In genomic region chr1:7679159-7679872, GRCh38 we compare ENCODE assay signal across 9 cellular contexts.
DNase-seq lines count a peak whose midpoint lies in the region; FAIRE-seq and TF ChIP-seq lines count a peak whose summit lies in the region.
"Had no signal": no experiment of that assay in that cellular context is flagged by ENCODE, and none has a peak within 500 bp of the region (broad histone marks: within the 10 kb centered on the region; RNA-seq: fewer than 3 reads in every experiment).

No MANE protein-coding gene starts in this region.

- H3K9me3 ChIP-seq in HUES6 (ENCODE audit: control insufficient read depth, insufficient read depth, low read depth, low read length), result no peaks in the 10 kb centered on the region
- H3K9me3 ChIP-seq in H1 (ENCODE audit: insufficient read depth in 2 of 2, low read depth in 1 of 2, low read length in 1 of 2), result no peaks in the 10 kb centered on the region
- no peaks in the 10 kb centered on the region for H3K9me3 ChIP-seq in osteoblast (ENCODE audit: low read depth, low read length)

- no peak for FAIRE-seq in H1 (lab: Jason Lieb, UNC)

- TF ChIP-seq CTCF in H1 (IDR thresholded peaks at IDR 0.05; ENCODE audit: control extremely low read depth in 1 of 3, insufficient read depth in 1 of 3, low read depth in 1 of 3, low read length in 3 of 3), result no peak
- TF ChIP-seq CTCF in osteoblast (IDR thresholded peaks at IDR 0.05; ENCODE audit: extremely low read depth, low read depth, low read length), result no peak

- TF ChIP-seq EP300 in H1 (IDR thresholded peaks at IDR 0.05; ENCODE audit: borderline replicate concordance in 1 of 2, low read depth in 2 of 2, low read length in 2 of 2), result no peak

- no peak overlapping the region for H4K5ac ChIP-seq in H1 (ENCODE audit: insufficient read length, low read depth, low read length)

- H2BK5ac ChIP-seq in H1 (ENCODE audit: low read depth, low read length), result no peak overlapping the region

- no peak overlapping the region for H2BK120ac ChIP-seq in H1 (replicated peaks; ENCODE audit: low read depth, low read length)

- H2BK15ac ChIP-seq in H1 (ENCODE audit: low read length), result no peak overlapping the region

- 86% methylated on average over 13 of the region's 17 CpGs; no CpG with 5 or more reads in 1 of the 2 experiments for WGBS in H1 (ENCODE audit: extremely low coverage in 1 of 2, insufficient coverage in 1 of 2, insufficient read length in 1 of 2, insufficient replicate concordance in 2 of 2, low coverage in 1 of 2, low lambda C conversion rate in 2 of 2, missing lambda C conversion rate in 1 of 2), 2 experiments

- TF ChIP-seq RAD21 in H1 (IDR thresholded peaks at IDR 0.05 in 1 of 2, conservative IDR thresholded peaks at IDR 0.05 in 1 of 2; ENCODE audit: low read depth in 2 of 2, low read length in 2 of 2), result no peak

- CTCF ChIA-PET in H1 (lab: Charles Lee; ENCODE audit: partially characterized antibody), result interaction anchor here (0.9 to 23.6 kb wide), 10 partner anchors 11 to 671 kb away, joined by 3 to 554 read pairs (median 4); no protein-coding TSS in a partner anchor

- H3K23ac ChIP-seq in H1 (ENCODE audit: insufficient read length), result no peak overlapping the region

- H3K27me3 ChIP-seq in ACC112 (ENCODE audit: insufficient read depth, low read length) (peaks cover 33% of the 10 kb centered on the region), HUES6 (ENCODE audit: control insufficient read depth, insufficient read depth, low read length) (peaks cover 45% of the 10 kb centered on the region), H1 (replicated peaks in 1 of 4; ENCODE audit: control insufficient read depth in 3 of 4, extremely low read depth in 1 of 4, insufficient read depth in 3 of 4, low read length in 3 of 4) (peaks cover 0 to 20% (median 14%) of the 10 kb centered on the region in 4 experiments; a peak in 6 of 7 replicates), osteoblast (ENCODE audit: insufficient read depth, low read length) (peaks cover 28% of the 10 kb centered on the region)

- DNase-seq in H1 (ENCODE audit: low read depth in 1 of 2, low spot score in 2 of 2) (no peak), osteoblast (ENCODE audit: insufficient read length, low spot score, missing footprints) (peak; percentile 74), NOMO-1 treated with DMSO at 0.1 percent for 48 hours (lab: John Stamatoyannopoulos, UW; ENCODE audit: unreplicated experiment) (no peak), NCI-H526 (lab: John Stamatoyannopoulos, UW) (no peak), hippocampal formation (lab: John Stamatoyannopoulos, UW) (no peak), dedifferentiated amniotic fluid mesenchymal stem cell (ENCODE audit: extremely low spot score) (no peak)
- DNase-seq: NCI-H2029 treated with DMSO at 0.1 percent for 48 hours had no signal

- H3K18ac ChIP-seq in H1 (ENCODE audit: extremely low read depth, low read length), result no peak overlapping the region

- no peak overlapping the region for H2AK5ac ChIP-seq in H1 (ENCODE audit: low read depth, low read length)

- H3K4me3 ChIP-seq in ACC112 (ENCODE audit: low read depth, low read length) (peak overlapping the region; percentile 91), HUES6 (ENCODE audit: low read depth, low read length) (peak overlapping the region; percentile 69), H1 (ENCODE audit: extremely low read depth in 1 of 4, insufficient read depth in 2 of 4, low read depth in 3 of 4, low read length in 4 of 4) (peak overlapping the region; percentile 47 to 74 (median 54); a peak in 6 of 8 replicates), osteoblast (ENCODE audit: insufficient read depth, low read length) (no peak overlapping the region)

- no peak overlapping the region for H3K9ac ChIP-seq in HUES6 (ENCODE audit: low read length)
- H3K9ac ChIP-seq in H1 (replicated peaks in 1 of 4; ENCODE audit: extremely low read depth in 1 of 4, low read depth in 3 of 4, low read length in 3 of 4), result no peak overlapping the region

- H4K91ac ChIP-seq in H1 (replicated peaks; ENCODE audit: insufficient read length, low read length), result no peak overlapping the region

- no peak overlapping the region for H3K56ac ChIP-seq in H1 (replicated peaks; ENCODE audit: insufficient read length, low read depth, low read length)

- no peak overlapping the region for H2BK12ac ChIP-seq in H1 (ENCODE audit: low read depth, low read length)

- H3K79me1 ChIP-seq in H1 (ENCODE audit: low read depth, low read length), result no peaks in the 10 kb centered on the region

- POLR2A ChIA-PET in H1 (lab: Charles Lee; ENCODE audit: partially characterized antibody), result interaction anchor here (0.7 to 3.1 kb wide), 4 partner anchors 9 to 92 kb away, joined by 3 to 23 read pairs (median 14); no protein-coding TSS in a partner anchor

- no peak overlapping the region for H3K14ac ChIP-seq in H1 (ENCODE audit: insufficient read length)

- no peak overlapping the region for H3K4ac ChIP-seq in H1 (replicated peaks; ENCODE audit: insufficient read length, low read depth, low read length)

- H3K27ac ChIP-seq in ACC112 (ENCODE audit: low read depth, low read length) (no peak overlapping the region), HUES6 (ENCODE audit: low read depth, low read length) (no peak overlapping the region), H1 (ENCODE audit: low read depth, low read length) (no peak overlapping the region), osteoblast (ENCODE audit: low read depth, low read length) (no peak overlapping the region)

- H3K36me3 ChIP-seq in ACC112 (ENCODE audit: insufficient read depth, low read length), result no peaks in the 10 kb centered on the region
- H3K36me3 ChIP-seq in HUES6 (ENCODE audit: control insufficient read depth, insufficient read depth, low read length), result no peaks in the 10 kb centered on the region
- no peaks in the 10 kb centered on the region for H3K36me3 ChIP-seq in H1 (ENCODE audit: control insufficient read depth in 2 of 4, insufficient read depth in 4 of 4, low read length in 3 of 4)
- H3K36me3 ChIP-seq in osteoblast (ENCODE audit: insufficient read depth, low read length), result no peaks in the 10 kb centered on the region

- no peaks in the 10 kb centered on the region for H3K79me2 ChIP-seq in ACC112 (ENCODE audit: control insufficient read depth, insufficient read depth, low read length, unreplicated experiment)
- H3K79me2 ChIP-seq in H1 (ENCODE audit: control insufficient read depth in 1 of 2, insufficient read depth in 2 of 2, low read length in 2 of 2), result no peaks in the 10 kb centered on the region
- no peaks in the 10 kb centered on the region for H3K79me2 ChIP-seq in osteoblast (ENCODE audit: insufficient read depth, low read length)

- no peak overlapping the region; the same call in 1 of the 2 replicates for H4K8ac ChIP-seq in H1 (ENCODE audit: extremely low read depth, insufficient read depth, low read length)

- H3K4me1 ChIP-seq in ACC112 (ENCODE audit: control insufficient read depth, insufficient read depth, low read length, unreplicated experiment), result no peaks in the 10 kb centered on the region
- no peaks in the 10 kb centered on the region for H3K4me1 ChIP-seq in HUES6 (ENCODE audit: control insufficient read depth, insufficient read depth, low read length)
- peaks cover 0 to 3% (median 3%) of the 10 kb centered on the region in 4 experiments; a peak in 4 of 7 replicates for H3K4me1 ChIP-seq in H1 (replicated peaks in 1 of 4; ENCODE audit: control insufficient read depth in 3 of 4, insufficient read depth in 4 of 4, low read length in 3 of 4)
- no peaks in the 10 kb centered on the region for H3K4me1 ChIP-seq in osteoblast (ENCODE audit: insufficient read depth, low read length)

- H4K20me1 ChIP-seq in H1 (replicated peaks in 1 of 2; ENCODE audit: control insufficient read depth in 1 of 2, insufficient read depth in 2 of 2, low read length in 2 of 2), result no peaks in the 10 kb centered on the region
- H4K20me1 ChIP-seq in osteoblast (ENCODE audit: insufficient read depth, low read length), result no peaks in the 10 kb centered on the region

- H3K23me2 ChIP-seq in H1 (ENCODE audit: low read depth, low read length), result peaks cover 2% of the 10 kb centered on the region; the same call in 1 of the 2 replicates

- TF ChIP-seq POLR2A in H1 (IDR thresholded peaks at IDR 0.05; ENCODE audit: control extremely low read depth in 1 of 2, low read depth in 2 of 2, low read length in 2 of 2), result no peak

- peak overlapping the region; percentile 57 for H2AFZ ChIP-seq in ACC112 (ENCODE audit: low read length, unreplicated experiment)
- no peak overlapping the region for H2AFZ ChIP-seq in H1 (ENCODE audit: low read length)
- H2AFZ ChIP-seq in osteoblast (ENCODE audit: low read length), result no peak overlapping the region

- no peak overlapping the region for H2BK20ac ChIP-seq in H1 (ENCODE audit: low read length)

- H3K4me2 ChIP-seq in H1 (ENCODE audit: insufficient read depth in 1 of 2, low read depth in 2 of 2, low read length in 2 of 2), result peak overlapping the region; percentile 65 to 74
- H3K4me2 ChIP-seq in osteoblast (ENCODE audit: insufficient read depth, low read length), result no peak overlapping the region

TF ChIP-seq in H1, 55 proteins besides CTCF, POLR2A, EP300 and RAD21:
- peak; percentile 12 for TF ChIP-seq EZH2 (IDR thresholded peaks at IDR 0.05; ENCODE audit: low read depth, low read length, severe bottlenecking)
- TF ChIP-seq SP2 (IDR thresholded peaks at IDR 0.05; ENCODE audit: low read length), result no peak
